Comparison of ENCODE assay signal across 1 cellular context in genomic region chr6:37209461-37210205, GRCh38.
TF ChIP-seq lines count a peak whose summit lies in the region.

No MANE protein-coding gene starts in this region.

TF ChIP-seq in K562, 482 proteins besides CTCF, POLR2A, EP300 and RAD21:
- TF ChIP-seq ATF3 (IDR thresholded peaks at IDR 0.05) (peak; percentile 76), ATF3 (CRISPR knock-in tag; conservative IDR thresholded peaks at IDR 0.05) (no peak), ATF7 (IDR thresholded peaks at IDR 0.05) (peak; percentile 89), HMGN3 (IDR thresholded peaks at IDR 0.05; ENCODE audit: borderline replicate concordance, extremely low read depth, insufficient read length, low read depth, low read length) (no peak), MYC (IDR thresholded peaks at IDR 0.05; ENCODE audit: low read depth, low read length) (no peak), MYC (CRISPR knock-in tag; IDR thresholded peaks at IDR 0.05; ENCODE audit: borderline replicate concordance, low read depth) (peak; percentile 10; the same call in 1 of the 2 replicates), ZNF407 (IDR thresholded peaks at IDR 0.05; ENCODE audit: low read depth) (peak; percentile 11; the same call in 1 of the 2 replicates), CXXC5 (CRISPR knock-in tag; IDR thresholded peaks at IDR 0.05) (0 out of 2 replicates have a peak, but pooled peaks have one; percentile 8), ZNF511 (CRISPR knock-in tag; IDR thresholded peaks at IDR 0.05) (peak; percentile 33; the same call in 1 of the 2 replicates), ZNF311 (CRISPR knock-in tag; IDR thresholded peaks at IDR 0.05) (peak; percentile 18; the same call in 1 of the 2 replicates), SIN3A (IDR thresholded peaks at IDR 0.05; ENCODE audit: borderline replicate concordance in 2 of 2, control insufficient read depth in 1 of 2, low read depth in 2 of 2, low read length in 2 of 2) (0 out of 4 replicates have a peak, but pooled peaks of 1 of the 2 experiments have one; percentile 4), WHSC1 (IDR thresholded peaks at IDR 0.05; ENCODE audit: low read length) (peak; percentile 38), JUND (IDR thresholded peaks at IDR 0.05; ENCODE audit: borderline replicate concordance, low read depth, low read length) (peak; percentile 49), JUND (tag; IDR thresholded peaks at IDR 0.05; ENCODE audit: borderline replicate concordance, low read depth, low read length) (no peak; the same call in 2 of the 3 replicates), IFI16 (CRISPR knock-in tag; IDR thresholded peaks at IDR 0.05) (no peak), ELF2 (CRISPR knock-in tag; IDR thresholded peaks at IDR 0.05) (0 out of 2 replicates have a peak, but pooled peaks have one; percentile 23), NFRKB (IDR thresholded peaks at IDR 0.05; ENCODE audit: low read depth) (peak; percentile 55; the same call in 1 of the 2 replicates), ATF1 (CRISPR knock-in tag; IDR thresholded peaks at IDR 0.05) (no peak), ATF1 (tag; IDR thresholded peaks at IDR 0.05) (peak; percentile 41), SIX5 (IDR thresholded peaks at IDR 0.05; ENCODE audit: borderline replicate concordance in 1 of 2, insufficient read depth in 1 of 2, low read depth in 1 of 2, low read length in 2 of 2) (no peak), NELFE (IDR thresholded peaks at IDR 0.05; ENCODE audit: insufficient read depth, insufficient read length) (no peak), ZNF592 (IDR thresholded peaks at IDR 0.05) (peak; percentile 59; the same call in 1 of the 2 replicates), BHLHE40 (IDR thresholded peaks at IDR 0.05; ENCODE audit: low read length) (0 out of 2 replicates have a peak, but pooled peaks have one; percentile 4)
TF ChIP-seq in K562: peak in this region for 15.
